In the genomic region with DNA sequence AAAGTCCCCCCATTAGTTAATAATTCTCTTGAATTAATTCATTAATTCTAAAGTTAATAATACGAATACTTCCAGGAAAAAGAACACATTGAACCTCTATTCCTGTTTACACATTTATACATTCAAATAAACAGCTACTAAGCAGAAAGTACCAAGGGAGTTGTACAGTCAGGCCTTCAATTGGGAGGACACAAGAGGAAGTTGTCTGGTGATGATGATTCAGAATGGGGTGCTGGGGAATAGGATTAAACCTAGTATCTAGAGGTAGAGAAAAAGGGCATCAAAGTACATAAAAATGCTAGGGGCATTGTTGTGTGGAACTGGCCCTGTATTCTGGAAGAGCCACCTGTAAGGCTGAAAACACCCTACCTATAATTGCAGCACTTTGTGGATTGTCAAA, we compare ENCODE assay signal across 23 cellular contexts.
"Had no signal": no experiment of that assay in that cellular context is flagged by ENCODE, and none has a peak within 500 bp of the region (broad histone marks: within the 10 kb centered on the region; RNA-seq: fewer than 3 reads in every experiment).

No MANE protein-coding gene starts in this region.

- H3K27me3 ChIP-seq: esophagus muscularis mucosa, stomach, testis had no signal

- ATAC-seq: left lobe of liver; stimulated activated effector memory CD8-positive, alpha-beta T cell treated with anti-CD3 and anti-CD28 coated beads, Interleukin-12 subunit alpha, Interleukin-12 subunit beta, amount 100 ng/mL, for 72 hours had no signal

- H3K4me1 Mint-ChIP-seq: activated naive CD4-positive, alpha-beta T cell treated with anti-CD3 and anti-CD28 coated beads, Interleukin-2, amount 50 U/mL, for 24 hours; stimulated activated effector memory CD8-positive, alpha-beta T cell treated with anti-CD3 and anti-CD28 coated beads, Interleukin-12 subunit alpha, Interleukin-12 subunit beta, amount 100 ng/mL, for 72 hours had no signal

- H3K4me3 Mint-ChIP-seq: activated naive CD4-positive, alpha-beta T cell treated with anti-CD3 and anti-CD28 coated beads, Interleukin-2, amount 50 U/mL, for 24 hours; dendritic cell treated with granulocyte-macrophage colony-stimulating factor and Interleukin-4, amounts not matched to agents 40 ng/mL and 50 ng/mL, for 4 days; stimulated activated effector memory CD8-positive, alpha-beta T cell treated with anti-CD3 and anti-CD28 coated beads, Interleukin-12 subunit alpha, Interleukin-12 subunit beta, amount 100 ng/mL, for 72 hours had no signal

- H3K36me3 ChIP-seq: esophagus muscularis mucosa, stomach, WERI-Rb-1 had no signal

- H3K27ac Mint-ChIP-seq: activated naive CD4-positive, alpha-beta T cell treated with anti-CD3 and anti-CD28 coated beads, Interleukin-2, amount 50 U/mL, for 24 hours; dendritic cell treated with granulocyte-macrophage colony-stimulating factor and Interleukin-4, amounts not matched to agents 40 ng/mL and 50 ng/mL, for 4 days; progenitor cell of endocrine pancreas; stimulated activated effector memory CD8-positive, alpha-beta T cell treated with anti-CD3 and anti-CD28 coated beads, Interleukin-12 subunit alpha, Interleukin-12 subunit beta, amount 100 ng/mL, for 72 hours had no signal

- H3K9me3 ChIP-seq: esophagus muscularis mucosa, stomach, testis had no signal

- H3K4me1 ChIP-seq: stomach had no signal

- H3K36me3 Mint-ChIP-seq: activated naive CD4-positive, alpha-beta T cell treated with anti-CD3 and anti-CD28 coated beads, Interleukin-2, amount 50 U/mL, for 24 hours; stimulated activated effector memory CD8-positive, alpha-beta T cell treated with anti-CD3 and anti-CD28 coated beads, Interleukin-12 subunit alpha, Interleukin-12 subunit beta, amount 100 ng/mL, for 72 hours had no signal

- H3K4me3 ChIP-seq: esophagus muscularis mucosa, SK-N-MC, stomach, testis had no signal

- H3K27me3 Mint-ChIP-seq: dendritic cell treated with granulocyte-macrophage colony-stimulating factor and Interleukin-4, amounts not matched to agents 40 ng/mL and 50 ng/mL, for 4 days; progenitor cell of endocrine pancreas had no signal

- DNase-seq: activated CD4-positive, alpha-beta T cell treated with anti-CD3 and anti-CD28 coated beads for 1 hour; activated CD8-positive, alpha-beta memory T cell treated with anti-CD3 and anti-CD28 coated beads for 24 hours; activated CD8-positive, alpha-beta memory T cell treated with anti-CD3 and anti-CD28 coated beads, Interleukin-2, amount 50 U/mL, for 48 hours; activated effector memory CD4-positive, alpha-beta T cell treated with anti-CD3 and anti-CD28 coated beads, Interleukin-2, amount 50 U/mL, for 16 hours; activated T-cell treated with anti-CD3 and anti-CD28 coated beads, Interleukin-2, amount 50 U/mL, for 48 hours; effector CD8-positive, alpha-beta T cell; foreskin fibroblast; hypothalamus; small intestine; stimulated activated CD4-positive, alpha-beta T cell treated with anti-CD3 and anti-CD28 coated beads, Interleukin-15, amount 100 ng/mL, for 24 hours; stimulated activated CD4-positive, alpha-beta T cell treated with anti-CD3 and anti-CD28 coated beads, Interleukin-2, amount 100 ng/mL, for 48 hours; stomach; T-helper 1 cell; T1000; WERI-Rb-1 had no signal

- H3K27ac ChIP-seq: esophagus muscularis mucosa, SK-N-MC, stomach, WERI-Rb-1 had no signal

- H3K9me3 Mint-ChIP-seq: dendritic cell treated with granulocyte-macrophage colony-stimulating factor and Interleukin-4, amounts not matched to agents 40 ng/mL and 50 ng/mL, for 4 days; stimulated activated effector memory CD8-positive, alpha-beta T cell treated with anti-CD3 and anti-CD28 coated beads, Interleukin-12 subunit alpha, Interleukin-12 subunit beta, amount 100 ng/mL, for 72 hours had no signal
